13 cellular contexts compared by ENCODE assay signal in the genomic region with DNA sequence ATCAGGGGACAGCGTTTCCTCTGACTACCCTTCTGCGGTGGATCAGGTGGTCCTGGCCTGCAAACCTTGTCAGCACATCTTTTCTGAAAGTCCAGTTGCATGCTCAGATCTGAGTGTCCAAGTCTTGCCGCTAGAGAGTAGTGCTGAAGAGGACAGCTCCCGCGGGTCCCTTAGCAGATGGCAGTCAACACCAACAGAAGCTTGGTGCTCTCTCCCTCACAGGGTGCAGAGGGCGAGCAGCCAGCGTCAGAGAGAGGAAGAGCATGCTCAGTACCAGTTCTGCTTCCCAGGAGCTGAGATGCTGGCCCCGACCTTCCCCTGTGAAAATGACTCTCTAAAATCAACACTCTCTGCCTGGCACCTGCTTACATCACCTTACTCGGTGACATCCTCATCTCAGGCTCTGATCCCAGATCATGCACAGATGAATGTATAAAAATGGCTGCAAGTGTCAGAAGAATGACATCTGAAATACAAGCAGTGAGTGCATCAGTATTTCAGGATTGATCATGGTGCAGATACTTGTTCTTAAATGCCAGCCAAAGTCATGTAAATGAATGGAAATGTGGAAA.
A peak's percentile ranks its signal among the peaks of the same experiment; 100 is the strongest.
DNase-seq lines count a peak whose midpoint lies in the region; ATAC-seq lines count a peak whose summit lies in the region.
"Had no signal": no experiment of that assay in that cellular context is flagged by ENCODE, and none has a peak within 500 bp of the region (broad histone marks: within the 10 kb centered on the region; RNA-seq: fewer than 3 reads in every experiment).

No MANE protein-coding gene starts in this region.

- DNase-seq in A172 (ENCODE audit: low spot score) = peak; percentile 27
- DNase-seq in HCEC 1CT = peak; percentile 20
- peak; percentile 4 for DNase-seq in T1000 (lab: John Stamatoyannopoulos, UW)
- DNase-seq in fibroblast of peridontal ligament (ENCODE audit: extremely low read depth) = peak; percentile 22
- DNase-seq in activated CD4-positive, alpha-beta T cell treated with anti-CD3 and anti-CD28 coated beads for 36 hours = no peak
- no peak for DNase-seq in cerebellar nuclear complex (lab: John Stamatoyannopoulos, UW)
- no peak for DNase-seq in epidermal melanocyte (ENCODE audit: insufficient read length, low spot score)
- DNase-seq: colonic mucosa, NCI-H748 treated with DMSO at 0.1 percent for 48 hours, T-helper 17 cell had no signal

- POLR2A ChIA-PET in activated CD4-positive, alpha-beta T cell treated with anti-CD3 and anti-CD28 coated beads for 36 hours (lab: Charles Lee) = no interaction called here

- H3K27ac Mint-ChIP-seq in activated CD4-positive, alpha-beta T cell treated with anti-CD3 and anti-CD28 coated beads for 36 hours = no peak overlapping the region
- H3K27ac Mint-ChIP-seq: T-helper 17 cell had no signal

- H3K36me3 Mint-ChIP-seq in activated CD4-positive, alpha-beta T cell treated with anti-CD3 and anti-CD28 coated beads for 36 hours (ENCODE audit: low read depth) = no peaks in the 10 kb centered on the region
- H3K36me3 Mint-ChIP-seq: CD14-positive monocyte had no signal

- no peaks in the 10 kb centered on the region for H3K9me3 Mint-ChIP-seq in activated CD4-positive, alpha-beta T cell treated with anti-CD3 and anti-CD28 coated beads for 36 hours (ENCODE audit: low read depth)
- H3K9me3 Mint-ChIP-seq: neural crest cell had no signal

- intact Hi-C loops in activated CD4-positive, alpha-beta T cell treated with anti-CD3 and anti-CD28 coated beads for 36 hours (cut with DNase I, micrococcal nuclease) = no loop called here

- H3K4me1 Mint-ChIP-seq in activated CD4-positive, alpha-beta T cell treated with anti-CD3 and anti-CD28 coated beads for 36 hours = no peaks in the 10 kb centered on the region
- H3K4me1 Mint-ChIP-seq: CD14-positive monocyte, neural crest cell had no signal

- no peak for ATAC-seq in activated CD4-positive, alpha-beta T cell treated with anti-CD3 and anti-CD28 coated beads for 36 hours
- ATAC-seq in GM19328 (IDR thresholded peaks at IDR 0.05; ENCODE audit: unreplicated experiment) = no peak
- ATAC-seq: T-helper 17 cell had no signal

- CTCF ChIA-PET in activated CD4-positive, alpha-beta T cell treated with anti-CD3 and anti-CD28 coated beads for 36 hours (lab: Charles Lee) = interaction anchor here (1.2 kb wide), 1 partner anchor 393 kb away, joined by 4 read pairs; no protein-coding TSS in a partner anchor

- H3K27me3 Mint-ChIP-seq in activated CD4-positive, alpha-beta T cell treated with anti-CD3 and anti-CD28 coated beads for 36 hours = peaks cover 36% of the 10 kb centered on the region

- H3K4me3 Mint-ChIP-seq in activated CD4-positive, alpha-beta T cell treated with anti-CD3 and anti-CD28 coated beads for 36 hours = no peak overlapping the region
- H3K4me3 Mint-ChIP-seq: neural crest cell, T-helper 17 cell had no signal

Comparison
In these comparisons a context has a peak if more than half of its experiments do, and no peak if none do; other contexts are left out.
1. DNase-seq: peak in A172 (single experiment), HCEC 1CT (single experiment), T1000 (single experiment) and fibroblast of peridontal ligament (single experiment); none in activated CD4-positive, alpha-beta T cell treated with anti-CD3 and anti-CD28 coated beads for 36 hours (single experiment), cerebellar nuclear complex (0 of 2) and epidermal melanocyte (single experiment).